Comparison of ENCODE assay signal across 14 cellular contexts in genomic region chr1:118979754-118980270, GRCh38. TPM values are rescaled to one million over a fixed set of nuclear protein-coding genes. Genes with fewer than 3 reads are reported as not detected.
DNase-seq lines count a peak whose midpoint lies in the region; ATAC-seq and TF ChIP-seq lines count a peak whose summit lies in the region.
"Had no signal": no experiment of that assay in that cellular context is flagged by ENCODE, and none has a peak within 500 bp of the region (broad histone marks: within the 10 kb centered on the region; RNA-seq: fewer than 3 reads in every experiment).

No MANE protein-coding gene starts in this region.

- H3K4me1 ChIP-seq in right cardiac atrium (ENCODE audit: control insufficient read depth, insufficient read depth, low read length): no peaks in the 10 kb centered on the region

- H3K9me3 Mint-ChIP-seq in mesothelial cell of epicardium: no peaks in the 10 kb centered on the region

- H3K4me3 ChIP-seq in right cardiac atrium (ENCODE audit: low read length): peak overlapping the region; percentile 31
- peak overlapping the region in 30 of 59 donors; percentile 3 to 47 (median 25) for H3K4me3 ChIP-seq in dorsolateral prefrontal cortex

- H3K27ac ChIP-seq in right cardiac atrium (ENCODE audit: low read length) (no peak overlapping the region), dorsolateral prefrontal cortex (no peak overlapping the region)
- H3K27ac ChIP-seq: upper lobe of left lung had no signal

- 16% methylated on average over 51 of the region's 51 CpGs for WGBS in right cardiac atrium

- H3K4me3 Mint-ChIP-seq in mesothelial cell of epicardium: no peak overlapping the region

- no peak for DNase-seq in right cardiac atrium
- no peak for DNase-seq in left cardiac atrium
- DNase-seq in dorsolateral prefrontal cortex: no peak
- DNase-seq in mesothelial cell of epicardium (ENCODE audit: low spot score in 2 of 2, unreplicated experiment in 2 of 2): no peak
- DNase-seq in superior temporal gyrus (ENCODE audit: extremely low spot score): no peak
- DNase-seq in mesenteric fat pad (ENCODE audit: low spot score): no peak
- no peak for DNase-seq in NCI-H2029 treated with DMSO at 0.1 percent for 48 hours (lab: John Stamatoyannopoulos, UW)
- DNase-seq: activated naive CD4-positive, alpha-beta T cell treated with anti-CD3 and anti-CD28 coated beads, Interleukin-2, amount 50 U/mL, for 16 hours; DMS79; hypothalamus; Kasumi-1 had no signal

- H3K27me3 ChIP-seq in right cardiac atrium (ENCODE audit: control insufficient read depth, insufficient read depth): peaks cover 3% of the 10 kb centered on the region
- H3K27me3 ChIP-seq in dorsolateral prefrontal cortex: peaks cover 19 to 99% (median 70%) of the 10 kb centered on the region in 45 donors

- no peak for TF ChIP-seq CTCF in dorsolateral prefrontal cortex (IDR thresholded peaks at IDR 0.05 in 54 of 56, conservative IDR thresholded peaks at IDR 0.05 in 2 of 56; ENCODE audit: low read depth in 1 of 56, partially characterized antibody in 56 of 56)
- TF ChIP-seq CTCF in mesothelial cell of epicardium (IDR thresholded peaks at IDR 0.05; ENCODE audit: unreplicated experiment): no peak

- H3K27me3 Mint-ChIP-seq in mesothelial cell of epicardium (ENCODE audit: low read depth): peaks cover 98% of the 10 kb centered on the region

- peak overlapping the region; percentile 25 for H3K27ac Mint-ChIP-seq in mesothelial cell of epicardium

- ATAC-seq in right cardiac atrium (no peak), left cardiac atrium (no peak), HG03378 (IDR thresholded peaks at IDR 0.05; ENCODE audit: unreplicated experiment) (no peak)
- ATAC-seq: sciatic nerve had no signal

- peaks cover 17% of the 10 kb centered on the region for H3K4me1 Mint-ChIP-seq in mesothelial cell of epicardium

- intact Hi-C loops in right cardiac atrium (cut with DNase I) (loop anchor here in 1 of 4 donors (10.0 kb wide), 1 partner anchor 85 kb away; no protein-coding TSS in a partner anchor), left cardiac atrium (cut with DNase I) (no loop called here), dorsolateral prefrontal cortex (cut with DNase I) (no loop called here)

- H3K36me3 Mint-ChIP-seq in mesothelial cell of epicardium: no peaks in the 10 kb centered on the region

- no peaks in the 10 kb centered on the region for H3K9me3 ChIP-seq in right cardiac atrium (ENCODE audit: control insufficient read depth, low read length)
- H3K9me3 ChIP-seq: upper lobe of left lung had no signal

RNA-seq across cellular contexts. Expression of gene TBX15, which starts 8.3 kb away (rescaled TPM):
- 1 to 10 TPM; 2.0 to 4.4 (median 2.8) TPM for total RNA-seq in right cardiac atrium
- polyA plus RNA-seq in right cardiac atrium: 1.1 TPM
- 1 to 10 TPM; 2.2 to 4.5 TPM for total RNA-seq in left cardiac atrium
- total RNA-seq in dorsolateral prefrontal cortex: 1 to 10 TPM in 74 of 120 experiments, under 1 TPM in 46; 0.32 to 5.7 (median 1.3) TPM
- 0.09 TPM in 1 of 3 replicates, not detected in the others for total RNA-seq in mesothelial cell of epicardium
- total RNA-seq in mesenteric fat pad: 10.4 TPM
